Comparison of ENCODE assay signal across 8 cellular contexts in genomic region chr12:104668274-104668718, GRCh38.
DNase-seq lines count a peak whose midpoint lies in the region; TF ChIP-seq lines count a peak whose summit lies in the region.

No MANE protein-coding gene starts in this region.

- H3K4me3 ChIP-seq in HL-60 (replicated peaks; ENCODE audit: insufficient read depth, low read length) (no peak overlapping the region), cardiac muscle cell (no peak overlapping the region), rectal smooth muscle tissue (ENCODE audit: low read length) (no peak overlapping the region)

- H3K4me1 ChIP-seq in cardiac muscle cell (ENCODE audit: low read depth), result peaks cover 57% of the 10 kb centered on the region
- H3K4me1 ChIP-seq in rectal smooth muscle tissue (ENCODE audit: control insufficient read depth, insufficient read depth, low read length), result peaks cover 64% of the 10 kb centered on the region

- H3K4me1 Mint-ChIP-seq in T-helper 2 cell treated with Interferon-gamma antibody and Interleukin-4, amounts not matched to agents 5 μg/mL and 100 μg/mL, for 36 hours (ENCODE audit: low read depth), result peaks cover 55% of the 10 kb centered on the region

- no peak overlapping the region for H3K27ac Mint-ChIP-seq in T-helper 2 cell treated with Interferon-gamma antibody and Interleukin-4, amounts not matched to agents 5 μg/mL and 100 μg/mL, for 36 hours

- H3K27me3 ChIP-seq in HL-60 (ENCODE audit: insufficient read depth, poor library complexity, severe bottlenecking), result no peaks in the 10 kb centered on the region
- H3K27me3 ChIP-seq in cardiac muscle cell, result no peaks in the 10 kb centered on the region
- no peaks in the 10 kb centered on the region for H3K27me3 ChIP-seq in rectal smooth muscle tissue (ENCODE audit: control insufficient read depth, insufficient read depth, low read length)

- H3K9me3 Mint-ChIP-seq in T-helper 2 cell treated with Interferon-gamma antibody and Interleukin-4, amounts not matched to agents 5 μg/mL and 100 μg/mL, for 36 hours, result no peaks in the 10 kb centered on the region

- DNase-seq in HL-60 (ENCODE audit: low read depth in 1 of 2, low spot score in 1 of 2) (no peak), SK-N-DZ (ENCODE audit: low spot score) (peak; percentile 44), cardiac muscle cell (ENCODE audit: low read depth in 1 of 2, low spot score in 1 of 2) (peak; percentile 70 to 86), T1000 (lab: John Stamatoyannopoulos, UW) (no peak), 8988T (no peak)
- no peak for DNase-seq in stimulated activated naive CD4-positive, alpha-beta T cell (lab: John Stamatoyannopoulos, UW)
- no peak for DNase-seq in T-helper 2 cell treated with Interferon-gamma antibody and Interleukin-4, amounts not matched to agents 5 μg/mL and 100 μg/mL, for 36 hours (ENCODE audit: low spot score)

- no peaks in the 10 kb centered on the region for H3K9me3 ChIP-seq in cardiac muscle cell (ENCODE audit: low read depth)

- H3K36me3 Mint-ChIP-seq in T-helper 2 cell treated with Interferon-gamma antibody and Interleukin-4, amounts not matched to agents 5 μg/mL and 100 μg/mL, for 36 hours (ENCODE audit: low read depth), result peaks cover 18% of the 10 kb centered on the region

- H3K4me3 Mint-ChIP-seq in T-helper 2 cell treated with Interferon-gamma antibody and Interleukin-4, amounts not matched to agents 5 μg/mL and 100 μg/mL, for 36 hours, result no peak overlapping the region

- H3K9ac ChIP-seq in rectal smooth muscle tissue (ENCODE audit: low read length), result no peak overlapping the region

- TF ChIP-seq CTCF in HL-60 (IDR thresholded peaks at IDR 0.05; ENCODE audit: insufficient read depth, low read length) (no peak), cardiac muscle cell (IDR thresholded peaks at IDR 0.05; ENCODE audit: low read depth, low read length) (no peak)

- H3K27ac ChIP-seq in HL-60 (replicated peaks), result peak overlapping the region; percentile 74
- H3K27ac ChIP-seq in cardiac muscle cell, result peak overlapping the region; percentile 86
- peak overlapping the region; percentile 72 for H3K27ac ChIP-seq in rectal smooth muscle tissue (ENCODE audit: low read depth, low read length)

- no peaks in the 10 kb centered on the region for H3K27me3 Mint-ChIP-seq in T-helper 2 cell treated with Interferon-gamma antibody and Interleukin-4, amounts not matched to agents 5 μg/mL and 100 μg/mL, for 36 hours (ENCODE audit: low read depth)

- no peaks in the 10 kb centered on the region for H3K36me3 ChIP-seq in cardiac muscle cell
- H3K36me3 ChIP-seq in rectal smooth muscle tissue (ENCODE audit: control insufficient read depth, insufficient read depth, low read length), result no peaks in the 10 kb centered on the region

Comparison
In these comparisons a context has a peak if more than half of its experiments do, and no peak if none do; other contexts are left out.
1. DNase-seq: peak in SK-N-DZ (single experiment) and cardiac muscle cell (2 of 2); none in HL-60 (0 of 2), stimulated activated naive CD4-positive, alpha-beta T cell (0 of 6), T1000 (single experiment), T-helper 2 cell treated with Interferon-gamma antibody and Interleukin-4, amounts not matched to agents 5 μg/mL and 100 μg/mL, for 36 hours (single experiment) and 8988T (single experiment).
2. Peak in every context shown above with its lines, with median percentiles within 50 percentile points of each other: H3K27ac ChIP-seq.